In genomic region chr11:58135171-58135570, GRCh38 we compare ENCODE assay signal across 34 cellular contexts.
"Had no signal": no experiment of that assay in that cellular context is flagged by ENCODE, and none has a peak within 500 bp of the region (broad histone marks: within the 10 kb centered on the region; RNA-seq: fewer than 3 reads in every experiment).

No MANE protein-coding gene starts in this region.

- DNase-seq: Karpas-422, Kasumi-1, MG63, MM.1S, MV-4-11, NCI-H1048, NCI-H1092, NCI-H1092 treated with DMSO at 0.1 percent for 48 hours, NCI-H1105, NCI-H1105 treated with DMSO at 0.1 percent for 48 hours, NCI-H1417, NCI-H1417 treated with DMSO at 0.1 percent for 48 hours, NCI-H1436, NCI-H1436 treated with DMSO at 0.1 percent for 48 hours, NCI-H146, NCI-H1694, NCI-H1694 treated with DMSO at 0.1 percent for 48 hours, NCI-H187, NCI-H187 treated with DMSO at 0.1 percent for 48 hours, NCI-H1930, NCI-H2029, NCI-H2029 treated with DMSO at 0.1 percent for 48 hours, NCI-H2081, NCI-H2081 treated with DMSO at 0.1 percent for 48 hours, NCI-H2107, NCI-H2171, NCI-H2171 treated with DMSO at 0.1 percent for 48 hours, NCI-H2227 treated with DMSO at 0.1 percent for 48 hours, NCI-H226, NCI-H345, NCI-H446, NCI-H446 treated with DMSO at 0.1 percent for 48 hours, NCI-H510A, NCI-H510A treated with DMSO at 0.1 percent for 48 hours had no signal
